ENCODE assay signal across 26 cellular contexts in genomic region chr1:171460018-171460585, GRCh38.
"Had no signal": no experiment of that assay in that cellular context is flagged by ENCODE, and none has a peak within 500 bp of the region (broad histone marks: within the 10 kb centered on the region; RNA-seq: fewer than 3 reads in every experiment).

No MANE protein-coding gene starts in this region.

- ATAC-seq: activated CD4-positive, alpha-beta T cell treated with anti-CD3 and anti-CD28 coated beads for 36 hours; activated T-helper 17 cell treated with anti-CD3 and anti-CD28 coated beads, Interleukin-2, amount 50 U/mL, for 72 hours; Panc1 had no signal

- DNase-seq: activated CD4-positive, alpha-beta memory T cell treated with anti-CD3 and anti-CD28 coated beads, Interleukin-2, amount 10 ng/mL, durations not matched to agents 7 days and 5 days; activated CD4-positive, alpha-beta T cell treated with anti-CD3 and anti-CD28 coated beads for 36 hours; activated CD4-positive, alpha-beta T cell treated with anti-CD3 and anti-CD28 coated beads, Interleukin-2, amount 50 U/mL, for 1 hour; activated CD4-positive, CD25-positive, alpha-beta regulatory T cell; activated gamma-delta T cell; activated naive CD4-positive, alpha-beta T cell treated with anti-CD3 and anti-CD28 coated beads for 36 hours; activated T-cell treated with anti-CD3 and anti-CD28 coated beads for 4 hours; activated T-cell treated with anti-CD3 and anti-CD28 coated beads, Interleukin-2, amount 50 U/mL, for 48 hours; amygdala; NCI-H1092; NCI-H1417; NCI-H2029; NCI-H2107; NCI-H345; NCI-H510A; NCI-H526 treated with DMSO at 0.1 percent for 48 hours; NCI-H82; Right ventricle myocardium superior; RPMI8226; SJCRH30; SK-N-SH; T-helper 1 cell had no signal

- H3K9ac ChIP-seq: SK-N-SH had no signal

- H3K4me2 ChIP-seq: SK-N-SH had no signal

- H3K9me2 ChIP-seq: SK-N-SH had no signal

- H3K27ac ChIP-seq: SJCRH30, VCaP had no signal

- H3K9me3 ChIP-seq: SJCRH30, SK-N-SH had no signal

- FAIRE-seq: astrocyte had no signal

- H3K27me3 ChIP-seq: SJCRH30 had no signal

- H3K36me3 ChIP-seq: SJCRH30 had no signal

- H3K4me1 ChIP-seq: SJCRH30 had no signal

- H3K4me3 ChIP-seq: SJCRH30 had no signal
